Comparison of ENCODE assay signal across 8 cellular contexts in the genomic region with DNA sequence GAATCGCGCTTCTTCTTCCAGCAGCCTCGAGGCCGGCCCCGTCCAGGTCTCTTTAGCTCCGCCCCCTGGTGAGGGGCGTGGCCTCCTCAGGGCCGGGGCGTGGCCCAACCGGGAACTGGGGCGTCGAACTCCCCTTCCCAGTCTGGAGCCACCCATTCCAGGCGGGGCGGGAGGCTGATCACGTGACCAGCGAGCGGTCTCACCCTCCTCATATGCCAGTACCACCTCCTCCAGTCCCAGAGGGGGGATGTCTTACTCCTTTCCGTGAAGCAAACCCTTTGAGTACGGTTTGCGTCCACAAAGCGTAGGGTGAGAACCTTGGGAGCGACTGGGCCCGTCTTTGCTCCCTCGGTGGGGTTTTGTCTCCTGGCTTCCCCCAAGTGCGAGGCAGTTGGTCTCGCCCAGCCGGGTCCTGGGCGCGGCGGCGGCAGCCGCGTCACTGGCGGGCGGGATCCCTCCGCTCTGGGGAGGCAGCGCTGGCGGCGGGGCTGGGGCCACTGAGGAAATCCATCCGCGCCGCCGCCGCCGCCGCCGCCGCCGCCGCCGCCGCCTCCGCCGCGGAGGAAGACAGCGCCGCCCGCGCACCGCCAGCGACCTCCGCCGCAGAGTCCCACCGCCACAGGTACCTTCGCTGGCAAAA. TPM values are rescaled to one million over a fixed set of nuclear protein-coding genes. Genes with fewer than 3 reads are reported as not detected.
DNase-seq lines count a peak whose midpoint lies in the region; ATAC-seq, FAIRE-seq and TF ChIP-seq lines count a peak whose summit lies in the region.

A gene (plus strand): TSS at position 439 of the 640 bp plus-strand sequence. CDS start 2,526 bp downstream, outside the sequence.

- H3K36me3 ChIP-seq in bronchial epithelial cell (ENCODE audit: control insufficient read depth, insufficient read depth, low read length) (peaks cover 19% of the 10 kb centered on the region), smooth muscle cell (ENCODE audit: low read depth) (no peaks in the 10 kb centered on the region)

- H3K27me3 ChIP-seq in bronchial epithelial cell (ENCODE audit: control insufficient read depth, insufficient read depth, low read length) (no peaks in the 10 kb centered on the region), smooth muscle cell (ENCODE audit: low read depth) (no peaks in the 10 kb centered on the region)

- in situ Hi-C loops in ACHN (cut with HindIII; ENCODE audit: low pct_ligation_motif_present, low pct_unique_long_range_greater_than_20kb, low sequenced_read_pairs) = no loop called here

- H3K27ac ChIP-seq in smooth muscle cell (ENCODE audit: low read depth) = peak within 1 kb of the TSS; percentile 81

- H3K4me1 ChIP-seq in smooth muscle cell (ENCODE audit: low read depth) = no peaks in the 10 kb centered on the region

- peak; percentile 99 for DNase-seq in ACHN
- peak; percentile 98 for DNase-seq in NCI-H2227 treated with DMSO at 0.1 percent for 48 hours (lab: John Stamatoyannopoulos, UW)
- peak; percentile 92 for DNase-seq in bronchial epithelial cell (ENCODE audit: low read depth)
- DNase-seq in iPS-NIHi11 (ENCODE audit: low spot score) = peak; percentile 96
- peak; percentile 97 for DNase-seq in smooth muscle cell (lab: John Stamatoyannopoulos, UW; ENCODE audit: unreplicated experiment)

- H3K4me3 ChIP-seq in WI38 (ENCODE audit: low read depth, low read length) = peak within 1 kb of the TSS; percentile 95
- peak within 1 kb of the TSS; percentile 90 for H3K4me3 ChIP-seq in bronchial epithelial cell (ENCODE audit: low read depth, low read length)
- H3K4me3 ChIP-seq in smooth muscle cell = peak within 1 kb of the TSS; percentile 78

- peaks cover 42% of the 10 kb centered on the region for H4K20me1 ChIP-seq in smooth muscle cell (ENCODE audit: low read depth)

- H3K9me3 ChIP-seq in smooth muscle cell (replicated peaks; ENCODE audit: low read depth) = no peaks in the 10 kb centered on the region

- H2AFZ ChIP-seq in smooth muscle cell (ENCODE audit: low read depth) = peak within 1 kb of the TSS; percentile 87

- H3F3A ChIP-seq in smooth muscle cell (ENCODE audit: low read depth) = peaks cover 7% of the 10 kb centered on the region

- H3K9ac ChIP-seq in smooth muscle cell (ENCODE audit: low read depth) = peak within 1 kb of the TSS; percentile 82

- WGBS in smooth muscle cell (ENCODE audit: low lambda C conversion rate) = under 1% methylated on average over 36 of the region's 65 CpGs

- H3K79me2 ChIP-seq in smooth muscle cell (ENCODE audit: low read depth) = peaks cover 32% of the 10 kb centered on the region

- TF ChIP-seq CTCF in WI38 (IDR thresholded peaks at IDR 0.05; ENCODE audit: low read depth, low read length) (no peak), bronchial epithelial cell (IDR thresholded peaks at IDR 0.05; ENCODE audit: insufficient read depth, low read length, severe bottlenecking) (no peak), smooth muscle cell (IDR thresholded peaks at IDR 0.05; ENCODE audit: borderline replicate concordance, insufficient read depth, poor library complexity, severe bottlenecking) (no peak)

- no peak for FAIRE-seq in bronchial epithelial cell (lab: Jason Lieb, UNC)

- peak; percentile 71 for ATAC-seq in GM18907 (IDR thresholded peaks at IDR 0.05; ENCODE audit: unreplicated experiment)
- peak; percentile 51 for ATAC-seq in HG03159 (IDR thresholded peaks at IDR 0.05; ENCODE audit: unreplicated experiment)

- peak within 1 kb of the TSS; percentile 98 for H3K4me2 ChIP-seq in smooth muscle cell

RNA-seq across cellular contexts. Expression of the gene that starts here (rescaled TPM):
- total RNA-seq in bronchial epithelial cell (66.1 and 88.7 TPM in 2 replicates), smooth muscle cell (90.7 and 91.7 TPM in 2 replicates)
- 219 and 238 TPM in 2 replicates for polyA plus RNA-seq in smooth muscle cell

Comparison
In these comparisons a context has a peak if more than half of its experiments do, and no peak if none do; other contexts are left out.
1. Peak in every context shown above with its lines: DNase-seq, ATAC-seq, H3K4me3 ChIP-seq and H3K27ac ChIP-seq.